ENCODE assay signal across 18 cellular contexts in genomic region chr2:62143696-62144095, GRCh38. TPM values are rescaled to one million over a fixed set of nuclear protein-coding genes. Genes with fewer than 3 reads are reported as not detected.
DNase-seq lines count a peak whose midpoint lies in the region; ATAC-seq, FAIRE-seq and TF ChIP-seq lines count a peak whose summit lies in the region.
"Had no signal": no experiment of that assay in that cellular context is flagged by ENCODE, and none has a peak within 500 bp of the region (broad histone marks: within the 10 kb centered on the region; RNA-seq: fewer than 3 reads in every experiment).

No MANE protein-coding gene starts in this region.

- intact Hi-C loops in HepG2 (cut with micrococcal nuclease; ENCODE audit: unreplicated experiment), result no loop called here
- intact Hi-C loops in right lobe of liver (cut with DNase I), result no loop called here
- intact Hi-C loops in GM12878 (cut with micrococcal nuclease; ENCODE audit: unreplicated experiment), result loop anchor here (2.0 to 10.0 kb wide), 8 partner anchors 15 to 591 kb away; partner anchors contain the start of gene B3GNT2
- intact Hi-C loops in dorsolateral prefrontal cortex (cut with DNase I), result no loop called here

- in situ Hi-C loops in HepG2 (cut with HindIII; ENCODE audit: extremely low pct_ligation_motif_present, low pct_unique_long_range_greater_than_20kb), result no loop called here
- in situ Hi-C loops in GM12878 (cut with MboI), result loop anchor here (5.0 kb wide), 1 partner anchor 164 kb away; no protein-coding TSS in a partner anchor

- CTCF ChIA-PET in HepG2 (lab: Yijun Ruan, JAX; ENCODE audit: low intra/inter-chr PET ratio, low total read pairs), result no interaction called here
- CTCF ChIA-PET in GM12878 (lab: Yijun Ruan, JAX), result interaction anchor here (0.8 to 6.2 kb wide), 9 partner anchors 10 to 267 kb away, joined by 3 to 35 read pairs (median 5); partner anchors contain the start of gene B3GNT2

- TF ChIP-seq POLR2A in HepG2 (IDR thresholded peaks at IDR 0.05; ENCODE audit: insufficient read depth in 1 of 2, low read depth in 2 of 2, low read length in 2 of 2) (no peak), right lobe of liver (IDR thresholded peaks at IDR 0.05) (no peak), GM12878 (IDR thresholded peaks at IDR 0.05; ENCODE audit: low read depth, low read length) (no peak)

- peaks cover 14% of the 10 kb centered on the region for H3F3A ChIP-seq in Loucy (ENCODE audit: low read depth)

- no peaks in the 10 kb centered on the region for H3K9me2 ChIP-seq in Loucy (replicated peaks; ENCODE audit: low read depth, low read length)

- no peak overlapping the region for H3K4me3 ChIP-seq in HepG2 (replicated peaks in 1 of 3; ENCODE audit: insufficient read depth in 1 of 3, low read depth in 2 of 3, low read length in 3 of 3)
- no peak overlapping the region for H3K4me3 ChIP-seq in right lobe of liver
- no peak overlapping the region for H3K4me3 ChIP-seq in Loucy (ENCODE audit: low read length, poor library complexity, severe bottlenecking)
- no peak overlapping the region; the same call in 1 of the 2 replicates for H3K4me3 ChIP-seq in GM12878
- no peak overlapping the region for H3K4me3 ChIP-seq in keratinocyte (ENCODE audit: control insufficient read depth in 2 of 3, extremely low read depth in 1 of 3, insufficient read depth in 2 of 3, low read depth in 1 of 3, low read length in 3 of 3)
- no peak overlapping the region for H3K4me3 ChIP-seq in dorsolateral prefrontal cortex
- H3K4me3 ChIP-seq: GM23248, HAP-1, K562 had no signal

- H3K79me2 ChIP-seq in HepG2 (ENCODE audit: insufficient read depth, low read length) (no peaks in the 10 kb centered on the region), Loucy (ENCODE audit: insufficient read depth, low read length) (peaks cover 60% of the 10 kb centered on the region), GM12878 (ENCODE audit: control insufficient read depth, insufficient read depth, low read length) (peaks cover 46% of the 10 kb centered on the region), keratinocyte (ENCODE audit: control insufficient read depth, insufficient read depth, low read length) (no peaks in the 10 kb centered on the region)

- SMC1A ChIA-PET in GM12878 (lab: Charles Lee; ENCODE audit: uncharacterized antibody, unreplicated experiment), result interaction anchor here (0.6 to 8.0 kb wide), 13 partner anchors 12 to 205 kb away, joined by 3 to 91 read pairs (median 5); no protein-coding TSS in a partner anchor

- H3K9ac ChIP-seq in HepG2 (ENCODE audit: insufficient read depth, low read depth, low read length) (no peak overlapping the region), Loucy (ENCODE audit: low read depth, low read length, poor library complexity, severe bottlenecking) (peak overlapping the region; percentile 61), GM12878 (ENCODE audit: control insufficient read depth, insufficient read depth, low read length) (no peak overlapping the region), keratinocyte (ENCODE audit: control insufficient read depth, extremely low read depth, insufficient read depth, low read length) (no peak overlapping the region)
- H3K9ac ChIP-seq: GM23248 had no signal

- POLR2A ChIA-PET in HepG2 (lab: Yijun Ruan, JAX) (no interaction called here), GM12878 (lab: Charles Lee) (interaction anchor here (1.3 to 3.3 kb wide), 8 partner anchors 9 to 165 kb away, joined by 3 to 20 read pairs (median 9); no protein-coding TSS in a partner anchor)

- TF ChIP-seq CTCF in HepG2 (CRISPR knock-in tag; IDR thresholded peaks at IDR 0.05), result no peak
- TF ChIP-seq CTCF in right lobe of liver (IDR thresholded peaks at IDR 0.05), result no peak
- no peak for TF ChIP-seq CTCF in Loucy (conservative IDR thresholded peaks at IDR 0.05; ENCODE audit: low read length)
- no peak for TF ChIP-seq CTCF in GM12878 (IDR thresholded peaks at IDR 0.05 in 2 of 3, conservative IDR thresholded peaks at IDR 0.05 in 1 of 3; ENCODE audit: control insufficient read depth in 2 of 3, extremely low read depth in 1 of 3, insufficient read depth in 1 of 3, low read depth in 3 of 3, low read length in 3 of 3)
- TF ChIP-seq CTCF in keratinocyte (optimal IDR thresholded peaks at IDR 0.05 in 1 of 3, IDR thresholded peaks at IDR 0.05 in 1 of 3, conservative IDR thresholded peaks at IDR 0.05 in 1 of 3; ENCODE audit: extremely low read depth in 1 of 3, insufficient read depth in 2 of 3, low read length in 3 of 3), result no peak
- no peak for TF ChIP-seq CTCF in dorsolateral prefrontal cortex (IDR thresholded peaks at IDR 0.05 in 54 of 56, conservative IDR thresholded peaks at IDR 0.05 in 2 of 56; ENCODE audit: low read depth in 1 of 56, partially characterized antibody in 56 of 56)

- no peaks in the 10 kb centered on the region for H4K20me1 ChIP-seq in HepG2 (ENCODE audit: insufficient read depth, low read length)
- H4K20me1 ChIP-seq in Loucy (ENCODE audit: insufficient read depth, low read length, poor library complexity, severe bottlenecking), result no peaks in the 10 kb centered on the region
- H4K20me1 ChIP-seq in GM12878 (ENCODE audit: control insufficient read depth, insufficient read depth), result no peaks in the 10 kb centered on the region
- H4K20me1 ChIP-seq in keratinocyte (ENCODE audit: control insufficient read depth, extremely low read depth, insufficient read depth, low read length), result no peaks in the 10 kb centered on the region

- H2AFZ ChIP-seq in HepG2 (ENCODE audit: low read length), result no peak overlapping the region
- H2AFZ ChIP-seq in Loucy (ENCODE audit: low read length), result no peak overlapping the region
- H2AFZ ChIP-seq in GM12878 (ENCODE audit: control insufficient read depth, low read depth, low read length), result no peak overlapping the region
- no peak overlapping the region for H2AFZ ChIP-seq in keratinocyte (ENCODE audit: control insufficient read depth, low read length)
- H2AFZ ChIP-seq: GM23248 had no signal

- RAD21 ChIA-PET in GM12878 (lab: Charles Lee; ENCODE audit: unreplicated experiment), result interaction anchor here (0.6 to 10.7 kb wide), 16 partner anchors 8 to 267 kb away, joined by 3 to 83 read pairs (median 8); partner anchors contain the start of gene B3GNT2

- TF ChIP-seq RAD21 in HepG2 (CRISPR knock-in tag; IDR thresholded peaks at IDR 0.05) (no peak), GM12878 (IDR thresholded peaks at IDR 0.05; ENCODE audit: insufficient read depth, low read depth, low read length) (no peak)

- H3K4me1 ChIP-seq in HepG2 (ENCODE audit: insufficient read depth, low read length) (peaks cover 6% of the 10 kb centered on the region), right lobe of liver (no peaks in the 10 kb centered on the region), Loucy (ENCODE audit: insufficient read depth, low read length, poor library complexity, severe bottlenecking) (peaks cover 64% of the 10 kb centered on the region), GM12878 (ENCODE audit: control insufficient read depth, insufficient read depth, low read length) (peaks cover 72% of the 10 kb centered on the region), keratinocyte (ENCODE audit: control insufficient read depth, extremely low read depth, insufficient read depth, low read length) (peaks cover 28% of the 10 kb centered on the region)
- H3K4me1 ChIP-seq: HAP-1 had no signal

- H3K27ac ChIP-seq in HepG2 (ENCODE audit: extremely low read length, insufficient read depth, low read length) (no peak overlapping the region), right lobe of liver (no peak overlapping the region), GM12878 (ENCODE audit: control insufficient read depth, insufficient read depth) (peak overlapping the region; percentile 90), keratinocyte (ENCODE audit: control insufficient read depth, insufficient read depth, low read length) (no peak overlapping the region), dorsolateral prefrontal cortex (no peak overlapping the region)
- H3K27ac ChIP-seq: C4-2B, GM23248, HL-60 had no signal

- no peak for TF ChIP-seq EP300 in HepG2 (IDR thresholded peaks at IDR 0.05; ENCODE audit: low read depth in 2 of 2, low read length in 2 of 2)
- no peak for TF ChIP-seq EP300 in HepG2 (CRISPR knock-in tag; IDR thresholded peaks at IDR 0.05; ENCODE audit: borderline replicate concordance)
- no peak for TF ChIP-seq EP300 in GM12878 (IDR thresholded peaks at IDR 0.05; ENCODE audit: borderline replicate concordance in 1 of 2, control insufficient read depth in 1 of 2, low read depth in 2 of 2, low read length in 2 of 2)

- ATAC-seq in HepG2, result no peak
- no peak for ATAC-seq in right lobe of liver
- ATAC-seq in GM12878, result peak; percentile 4; the same call in 2 of the 3 replicates
- ATAC-seq: K562 had no signal

- H3K9me3 ChIP-seq in HepG2 (ENCODE audit: low read length), result no peaks in the 10 kb centered on the region
- H3K9me3 ChIP-seq in right lobe of liver, result no peaks in the 10 kb centered on the region
- H3K9me3 ChIP-seq in Loucy (ENCODE audit: insufficient read depth, low read depth, low read length), result no peaks in the 10 kb centered on the region
- no peaks in the 10 kb centered on the region; the same call in 2 of the 3 replicates for H3K9me3 ChIP-seq in GM12878 (replicated peaks; ENCODE audit: control insufficient read depth, insufficient read depth, low read length)
- H3K9me3 ChIP-seq in keratinocyte (ENCODE audit: control insufficient read depth, low read depth, low read length), result no peaks in the 10 kb centered on the region
- H3K9me3 ChIP-seq: HAP-1 had no signal

- peak; percentile 23 for FAIRE-seq in HepG2 (lab: Jason Lieb, UNC)
- no peak for FAIRE-seq in GM12878 (lab: Jason Lieb, UNC)
- peak; percentile 46 for FAIRE-seq in keratinocyte (lab: Jason Lieb, UNC)
- FAIRE-seq: K562 had no signal

- H3K36me3 ChIP-seq in HepG2 (replicated peaks in 1 of 2; ENCODE audit: control insufficient read depth in 1 of 2, insufficient read depth in 2 of 2, low read length in 2 of 2), result no peaks in the 10 kb centered on the region
- H3K36me3 ChIP-seq in right lobe of liver, result no peaks in the 10 kb centered on the region
- no peaks in the 10 kb centered on the region for H3K36me3 ChIP-seq in Loucy (ENCODE audit: insufficient read depth, low read length)
- H3K36me3 ChIP-seq in GM12878 (ENCODE audit: control insufficient read depth in 2 of 2, insufficient read depth in 2 of 2, low read length in 1 of 2), result no peaks in the 10 kb centered on the region; a peak in 1 of 4 replicates
- H3K36me3 ChIP-seq in keratinocyte (ENCODE audit: control insufficient read depth in 2 of 2, extremely low read depth in 1 of 2, insufficient read depth in 2 of 2, low read length in 2 of 2), result no peaks in the 10 kb centered on the region
- H3K36me3 ChIP-seq: HAP-1 had no signal

- DNase-seq in HepG2 (ENCODE audit: low spot score) (no peak), right lobe of liver (no peak), GM12878 (ENCODE audit: low read depth, low spot score) (no peak), keratinocyte (ENCODE audit: low read depth, low spot score) (no peak), NCI-H1092 treated with DMSO at 0.1 percent for 48 hours (lab: John Stamatoyannopoulos, UW) (no peak), dorsolateral prefrontal cortex (no peak), cerebellum (ENCODE audit: low spot score) (no peak)
- DNase-seq: CD4-positive, alpha-beta memory T cell; DMS153; DMS79; GDM1; GM23248; IMR-90 had no signal

- BruUV-seq in HepG2 (replicated peaks; lab: Mats Ljungman, UMichigan) (no TSS peak), GM12878 (replicated peaks; lab: Mats Ljungman, UMichigan) (no TSS peak)

- dilution Hi-C loops in keratinocyte (cut with MboI; ENCODE audit: extremely low pct_ligation_motif_present, low sequenced_read_pairs), result no loop called here

- no peaks in the 10 kb centered on the region for H3K9me1 ChIP-seq in keratinocyte (ENCODE audit: control insufficient read depth, extremely low read depth, insufficient read depth, low read length)

- H3K27me3 ChIP-seq in HepG2 (ENCODE audit: control insufficient read depth in 1 of 2, insufficient read depth in 2 of 2, low read length in 2 of 2) (no peaks in the 10 kb centered on the region), right lobe of liver (no peaks in the 10 kb centered on the region), Loucy (ENCODE audit: insufficient read depth, low read length, poor library complexity, severe bottlenecking) (no peaks in the 10 kb centered on the region), GM12878 (replicated peaks in 1 of 2; ENCODE audit: control insufficient read depth in 2 of 2, insufficient read depth in 2 of 2, low read length in 1 of 2) (no peaks in the 10 kb centered on the region), keratinocyte (ENCODE audit: control insufficient read depth, extremely low read depth, insufficient read depth, low read length) (no peaks in the 10 kb centered on the region), dorsolateral prefrontal cortex (no peaks in the 10 kb centered on the region)

- H3K4me2 ChIP-seq in HepG2 (ENCODE audit: low read depth, low read length) (no peak overlapping the region), Loucy (ENCODE audit: low read depth, low read length, poor library complexity, severe bottlenecking) (peak overlapping the region; percentile 2), GM12878 (ENCODE audit: control insufficient read depth, insufficient read depth) (peak overlapping the region; percentile 13; the same call in 1 of the 2 replicates), keratinocyte (ENCODE audit: control insufficient read depth, extremely low read depth, insufficient read depth, low read depth, low read length) (no peak overlapping the region)

RNA-seq across cellular contexts. Expression of gene B3GNT2, which starts 52.2 kb away (rescaled TPM):
- total RNA-seq in HepG2 (2016; rRNA removed; fragmentation: Illumina TruSeq; extraction: Trizol), result 19.5 and 28.5 TPM in 2 replicates
- total RNA-seq in HepG2 (2016; cell fraction: cytosol; rRNA removed; fragmentation: Illumina TruSeq; extraction: Trizol; ENCODE audit: low read depth), result 5.6 and 5.7 TPM in 2 replicates
- 19.3 and 27.8 TPM in 2 replicates for total RNA-seq in HepG2 (2016; cell fraction: insoluble cytoplasmic fraction; rRNA removed; fragmentation: Illumina TruSeq; extraction: Trizol)
- 13.3 and 14.8 TPM in 2 replicates for total RNA-seq in HepG2 (2016; cell fraction: membrane; rRNA removed; fragmentation: Illumina TruSeq; extraction: Trizol)
- total RNA-seq in HepG2 (2016; cell fraction: nucleus; rRNA removed; fragmentation: Illumina TruSeq; extraction: Trizol), result 27.5 and 28.5 TPM in 2 replicates
- polyA plus RNA-seq in HepG2 (2011; rRNA removed), result 26.3 and 29.3 TPM in 2 replicates
- 15.9 and 28.7 TPM in 2 replicates for polyA plus RNA-seq in HepG2 (2011; cell fraction: cytosol; rRNA removed)
- polyA plus RNA-seq in HepG2 (2011; cell fraction: nucleus; rRNA removed), result 7.3 and 11.3 TPM in 2 replicates
- polyA plus RNA-seq in HepG2 (2012), result 54.4 and 58.5 TPM in 2 replicates
- 1.4 and 1.7 TPM in 2 replicates for polyA plus RNA-seq in HepG2 (2016; cell fraction: cytosol; fragmentation: Illumina TruSeq; extraction: Trizol; ENCODE audit: low read depth)
- polyA plus RNA-seq in HepG2 (2016; cell fraction: insoluble cytoplasmic fraction; fragmentation: Illumina TruSeq; extraction: Trizol; ENCODE audit: low read depth), result 17.4 and 17.6 TPM in 2 replicates
- 5.6 and 5.8 TPM in 2 replicates for polyA plus RNA-seq in HepG2 (2016; cell fraction: membrane; fragmentation: Illumina TruSeq; extraction: Trizol; ENCODE audit: low read depth)
- 29.6 and 33.7 TPM in 2 replicates for polyA plus RNA-seq in HepG2 (2016; cell fraction: nucleus; fragmentation: Illumina TruSeq; extraction: Trizol; ENCODE audit: insufficient read depth, low read depth)
- polyA minus RNA-seq in HepG2 (2011; rRNA and poly(A)+ RNA removed; ENCODE audit: low replicate concordance), result 11.0 and 33.8 TPM in 2 replicates
- 29.1 and 41.9 TPM in 2 replicates for polyA minus RNA-seq in HepG2 (2011; cell fraction: cytosol; rRNA and poly(A)+ RNA removed)
- polyA minus RNA-seq in HepG2 (2011; cell fraction: nucleus; rRNA and poly(A)+ RNA removed), result 28.5 and 42.8 TPM in 2 replicates
- 10 to 100 TPM in 3 of 6 experiments, 1 to 10 TPM in 3; 9.1 to 11.0 (median 9.9) TPM for total RNA-seq in right lobe of liver
- total RNA-seq in GM12878 (2013; cell fraction: nucleolus; rRNA removed), result 162 and 165 TPM in 2 replicates
- total RNA-seq in GM12878 (2014; rRNA removed), result 78.7 and 97.7 TPM in 2 replicates
- total RNA-seq in GM12878 (2014; rRNA removed; fragmentation: Illumina TruSeq; extraction: Trizol), result 93.5 and 98.4 TPM in 2 replicates
- 59.6 and 63.8 TPM in 2 replicates for total RNA-seq in GM12878 (2021)
- 31.4 TPM for polyA plus RNA-seq in GM12878 (2011; ENCODE audit: low read depth)
- polyA plus RNA-seq in GM12878 (2011; rRNA removed), result 73.9 and 100 TPM in 2 replicates
- 32.6 and 37.4 TPM in 2 replicates for polyA plus RNA-seq in GM12878 (2011; cell fraction: cytosol; rRNA removed)
- 25.4 and 27.2 TPM in 2 replicates for polyA plus RNA-seq in GM12878 (2011; cell fraction: nucleus; rRNA removed)
- polyA plus RNA-seq in GM12878 (2012), result 41.8 and 83.8 TPM in 2 replicates
- polyA plus RNA-seq in GM12878 (2014; fragmentation: Illumina TruSeq; extraction: Trizol), result 84.8 and 117 TPM in 2 replicates
- polyA plus RNA-seq in GM12878 (2014; fragmentation: Nextera tagmentation; extraction: Ambion mirVana), result 10 to 100 TPM; 19.7 to 36.5 TPM
- 48.3 and 58.9 TPM in 2 replicates for polyA plus RNA-seq in GM12878 (2014; rRNA removed)
- polyA plus RNA-seq in GM12878 (2016; fragmentation: Nextera tagmentation; extraction: Ambion mirVana), result 100 to 1,000 TPM; 102 to 103 TPM
- 72.0 and 80.5 TPM in 2 replicates for polyA minus RNA-seq in GM12878 (2011; rRNA and poly(A)+ RNA removed)
- 27.7 and 31.4 TPM in 2 replicates for polyA minus RNA-seq in GM12878 (2011; cell fraction: cytosol; rRNA and poly(A)+ RNA removed)
- polyA minus RNA-seq in GM12878 (2011; cell fraction: nucleus; rRNA and poly(A)+ RNA removed), result 20.8 and 31.0 TPM in 2 replicates
- polyA plus RNA-seq in keratinocyte, result 27.8 to 44.3 TPM (median 41.6 TPM) in 3 replicates
- 14.7 TPM for polyA plus RNA-seq in keratinocyte (2011; ENCODE audit: low read depth)
- 18.7 and 31.5 TPM in 2 replicates for polyA plus RNA-seq in keratinocyte (2011; cell fraction: cytosol; rRNA removed)
- polyA plus RNA-seq in keratinocyte (2011; cell fraction: nucleus; rRNA removed), result 59.1 and 65.1 TPM in 2 replicates
- 22.8 and 25.6 TPM in 2 replicates for polyA plus RNA-seq in keratinocyte (2012; ENCODE audit: low replicate concordance)
- 26.4 to 46.7 TPM (median 37.5 TPM) in 3 replicates for polyA minus RNA-seq in keratinocyte
- 28.4 TPM for polyA minus RNA-seq in keratinocyte (2011; cell fraction: cytosol; rRNA and poly(A)+ RNA removed)
- 53.2 and 79.5 TPM in 2 replicates for polyA minus RNA-seq in keratinocyte (2011; cell fraction: nucleus; rRNA and poly(A)+ RNA removed)
- total RNA-seq in dorsolateral prefrontal cortex, result 10 to 100 TPM in 107 of 120 experiments, 1 to 10 TPM in 13; 7.7 to 20.6 (median 12.6) TPM
- 9.9 TPM for total RNA-seq in cerebellum

Comparison
In these comparisons a context has a peak if more than half of its experiments do, and no peak if none do; other contexts are left out.
1. H3K4me2 ChIP-seq: peak in Loucy (single experiment) and GM12878 (single experiment); none in HepG2 (single experiment) and keratinocyte (single experiment).
2. Of the 75 proteins assayed by ChIP-seq in both HepG2 and GM12878: peak only in HepG2: none; only in GM12878: IKZF1; in both: none; in neither: 74.